Comparison of ENCODE assay signal across 27 cellular contexts in the genomic region with DNA sequence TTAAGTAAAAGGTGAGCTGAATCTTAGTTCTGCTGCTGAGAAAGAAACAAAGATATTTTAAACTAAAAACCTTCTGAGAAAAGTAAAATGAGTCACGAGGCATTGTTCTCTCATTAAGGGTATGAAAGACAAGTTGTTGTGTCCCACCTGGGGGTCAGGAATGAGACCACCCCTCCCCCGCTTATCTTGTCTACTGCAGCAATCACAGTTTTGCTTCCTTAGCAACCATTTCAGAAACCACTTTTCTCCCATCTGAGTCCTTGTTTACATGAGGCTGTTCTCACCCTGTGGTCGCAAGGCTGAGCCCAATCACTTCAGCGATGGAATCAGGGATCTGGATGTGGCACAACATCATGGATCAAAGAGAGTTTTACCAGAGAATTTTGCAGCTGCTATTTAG.
DNase-seq lines count a peak whose midpoint lies in the region; ATAC-seq and TF ChIP-seq lines count a peak whose summit lies in the region.
"Had no signal": no experiment of that assay in that cellular context is flagged by ENCODE, and none has a peak within 500 bp of the region (broad histone marks: within the 10 kb centered on the region; RNA-seq: fewer than 3 reads in every experiment).

No MANE protein-coding gene starts in this region.

- H4K12ac ChIP-seq in trophoblast cell (ENCODE audit: low read depth, low read length): peak overlapping the region; percentile 7

- POLR2A ChIA-PET in IMR-90 (lab: Charles Lee; ENCODE audit: unreplicated experiment) (no interaction called here), RWPE1 (lab: Yijun Ruan, JAX; ENCODE audit: low non-redundant PET) (no interaction called here)

- in situ Hi-C loops in IMR-90 (cut with MboI; ENCODE audit: low sequenced_read_pairs): no loop called here

- BruUV-seq in IMR-90 (replicated peaks; lab: Mats Ljungman, UMichigan): no TSS peak

- no peaks in the 10 kb centered on the region for H3K79me2 ChIP-seq in trophoblast cell (ENCODE audit: control insufficient read depth, insufficient read depth, low read length, poor library complexity)

- no peak for TF ChIP-seq RAD21 in IMR-90 (IDR thresholded peaks at IDR 0.05; ENCODE audit: low read length)

- H2BK120ac ChIP-seq in IMR-90 (ENCODE audit: low read depth, low read length) (no peak overlapping the region), trophoblast cell (ENCODE audit: insufficient read depth, low read length, poor library complexity) (no peak overlapping the region)

- H3K27ac ChIP-seq in IMR-90 (ENCODE audit: insufficient read depth, low read length) (no peak overlapping the region), endodermal cell (ENCODE audit: low read depth, low read length) (peak overlapping the region; percentile 24), trophoblast cell (ENCODE audit: low read depth, low read length) (no peak overlapping the region), RWPE1 (no peak overlapping the region)
- H3K27ac ChIP-seq: adrenal gland, SK-N-MC, tibial artery had no signal

- no peak overlapping the region for H2AK9ac ChIP-seq in IMR-90 (replicated peaks; ENCODE audit: low read depth, low read length, poor library complexity)

- peaks cover 16% of the 10 kb centered on the region for H3K4me1 Mint-ChIP-seq in endodermal cell
- H3K4me1 Mint-ChIP-seq: activated naive CD4-positive, alpha-beta T cell treated with anti-CD3 and anti-CD28 coated beads, Interleukin-2, amount 10 ng/mL, durations not matched to agents 7 days and 5 days had no signal

- no peak overlapping the region for H3K9ac ChIP-seq in IMR-90 (ENCODE audit: low read depth, low read length)
- H3K9ac ChIP-seq in endodermal cell (ENCODE audit: extremely low read depth, low read length, poor library complexity, severe bottlenecking): peak overlapping the region; percentile 44
- H3K9ac ChIP-seq in trophoblast cell (ENCODE audit: low read length): no peak overlapping the region

- H3K36me3 ChIP-seq in IMR-90 (ENCODE audit: control insufficient read depth, insufficient read depth, low read length) (no peaks in the 10 kb centered on the region), endodermal cell (ENCODE audit: control insufficient read depth, insufficient read depth, low read length) (no peaks in the 10 kb centered on the region), trophoblast cell (ENCODE audit: control insufficient read depth in 1 of 2, insufficient read depth in 2 of 2, low read length in 2 of 2) (no peaks in the 10 kb centered on the region)
- H3K36me3 ChIP-seq: adrenal gland, HAP-1, tibial artery had no signal

- no peaks in the 10 kb centered on the region for H3K9me1 ChIP-seq in IMR-90 (ENCODE audit: insufficient read depth, low read length)

- H3K56ac ChIP-seq in IMR-90 (ENCODE audit: extremely low read depth, insufficient read depth, low read length): no peak overlapping the region

- TF ChIP-seq CTCF in IMR-90 (conservative IDR thresholded peaks at IDR 0.05; ENCODE audit: low read depth, low read length) (no peak), endodermal cell (conservative IDR thresholded peaks at IDR 0.05) (no peak), RWPE1 (conservative IDR thresholded peaks at IDR 0.05; ENCODE audit: low read depth) (no peak)

- H3K9me3 ChIP-seq in IMR-90 (ENCODE audit: control insufficient read depth, insufficient read depth, low read length) (no peaks in the 10 kb centered on the region), endodermal cell (ENCODE audit: control insufficient read depth, low read length) (peaks cover 25% of the 10 kb centered on the region), trophoblast cell (ENCODE audit: insufficient read depth, low read depth, low read length) (no peaks in the 10 kb centered on the region)
- H3K9me3 ChIP-seq: adrenal gland, HAP-1, tibial artery had no signal

- H4K5ac ChIP-seq in IMR-90 (ENCODE audit: low read depth, low read length): no peak overlapping the region

- H3K4ac ChIP-seq in IMR-90 (ENCODE audit: low read depth, low read length) (no peak overlapping the region), trophoblast cell (ENCODE audit: low read depth, low read length) (no peak overlapping the region)

- H4K91ac ChIP-seq in IMR-90 (ENCODE audit: insufficient read depth, low read depth, low read length) (no peak overlapping the region), trophoblast cell (ENCODE audit: low read depth, low read length) (no peak overlapping the region)

- intact Hi-C loops in IMR-90 (cut with micrococcal nuclease): no loop called here

- H3K4me2 ChIP-seq in IMR-90 (ENCODE audit: low read depth, low read length): no peak overlapping the region; the same call in 1 of the 2 replicates
- H3K4me2 ChIP-seq in trophoblast cell (ENCODE audit: low read length): no peak overlapping the region

- H3K4me3 Mint-ChIP-seq in endodermal cell: no peak overlapping the region
- H3K4me3 Mint-ChIP-seq: activated CD4-positive, alpha-beta memory T cell treated with anti-CD3 and anti-CD28 coated beads for 36 hours; activated naive CD4-positive, alpha-beta T cell treated with anti-CD3 and anti-CD28 coated beads, Interleukin-2, amount 10 ng/mL, durations not matched to agents 7 days and 5 days; nephron; T-helper 1 cell treated with Interleukin-12 subunit alpha and Interleukin-12 subunit beta and Interleukin-4 antibody, amounts not matched to agents 30 μg/mL and 1 μg/mL, for 36 hours had no signal

- H2BK15ac ChIP-seq in IMR-90 (ENCODE audit: low read depth, low read length): no peak overlapping the region

- H3K4me3 ChIP-seq in IMR-90 (ENCODE audit: insufficient read depth, low read depth, low read length) (no peak overlapping the region), endodermal cell (ENCODE audit: low read length) (peak overlapping the region; percentile 66), trophoblast cell (ENCODE audit: low read depth, low read length) (no peak overlapping the region)
- H3K4me3 ChIP-seq: adrenal gland, HAP-1, SK-N-MC, tibial artery had no signal

- H3K27me3 Mint-ChIP-seq in endodermal cell (ENCODE audit: insufficient read depth): no peaks in the 10 kb centered on the region
- H3K27me3 Mint-ChIP-seq: activated CD4-positive, alpha-beta memory T cell treated with anti-CD3 and anti-CD28 coated beads for 36 hours; activated naive CD4-positive, alpha-beta T cell treated with anti-CD3 and anti-CD28 coated beads, Interleukin-2, amount 10 ng/mL, durations not matched to agents 7 days and 5 days had no signal

- H2BK5ac ChIP-seq in IMR-90 (ENCODE audit: low read depth, low read length, poor library complexity, severe bottlenecking) (no peak overlapping the region), trophoblast cell (ENCODE audit: low read depth, low read length, poor library complexity) (no peak overlapping the region)

- CTCF ChIA-PET in IMR-90 (lab: Yijun Ruan, JAX) (no interaction called here), RWPE1 (lab: Yijun Ruan, JAX) (no interaction called here)

- H2AFZ ChIP-seq in IMR-90 (replicated peaks; ENCODE audit: low read length, poor library complexity) (no peak overlapping the region), trophoblast cell (ENCODE audit: insufficient read depth, low read length, poor library complexity) (no peak overlapping the region)

- H3K27me3 ChIP-seq in IMR-90 (ENCODE audit: control insufficient read depth, insufficient read depth, low read length) (no peaks in the 10 kb centered on the region), endodermal cell (ENCODE audit: control insufficient read depth, insufficient read depth, low read length, poor library complexity, severe bottlenecking) (no peaks in the 10 kb centered on the region), trophoblast cell (ENCODE audit: insufficient read depth, low read length) (no peaks in the 10 kb centered on the region)
- H3K27me3 ChIP-seq: adrenal gland, tibial artery had no signal

- H3K14ac ChIP-seq in IMR-90 (replicated peaks; ENCODE audit: low read depth, low read length): no peak overlapping the region
- H3K14ac ChIP-seq in trophoblast cell (ENCODE audit: low read length): no peak overlapping the region

- peaks cover 9% of the 10 kb centered on the region for H3K36me3 Mint-ChIP-seq in endodermal cell (ENCODE audit: low read depth)
- H3K36me3 Mint-ChIP-seq: activated CD4-positive, alpha-beta memory T cell treated with anti-CD3 and anti-CD28 coated beads for 36 hours; activated naive CD4-positive, alpha-beta T cell treated with anti-CD3 and anti-CD28 coated beads, Interleukin-2, amount 10 ng/mL, durations not matched to agents 7 days and 5 days had no signal

- H3K4me1 ChIP-seq in IMR-90 (ENCODE audit: control insufficient read depth, insufficient read depth, low read length) (no peaks in the 10 kb centered on the region), endodermal cell (ENCODE audit: control insufficient read depth, insufficient read depth, low read length) (peaks cover 12% of the 10 kb centered on the region), trophoblast cell (ENCODE audit: control insufficient read depth in 1 of 2, insufficient read depth in 2 of 2, low read length in 2 of 2) (no peaks in the 10 kb centered on the region)
- H3K4me1 ChIP-seq: adrenal gland, HAP-1, tibial artery had no signal

- DNase-seq in ELF-1 (ENCODE audit: low read depth, low spot score) (peak; percentile 55), IMR-90 (no peak), endodermal cell (peak; percentile 77), trophoblast cell (no peak), RWPE1 (ENCODE audit: low spot score) (no peak), RKO (ENCODE audit: low spot score) (no peak), NCI-H1092 treated with DMSO at 0.1 percent for 48 hours (lab: John Stamatoyannopoulos, UW) (no peak)
- DNase-seq: activated CD4-positive, alpha-beta memory T cell treated with anti-CD3 and anti-CD28 coated beads for 36 hours; activated CD4-positive, CD25-positive, alpha-beta regulatory T cell treated with anti-CD3 and anti-CD28 coated beads, Interleukin-2, amount 50 U/mL, for 72 hours; activated CD8-positive, alpha-beta memory T cell treated with anti-CD3 and anti-CD28 coated beads, Interleukin-2, amount 50 U/mL, for 4 hours; activated naive CD4-positive, alpha-beta T cell treated with anti-CD3 and anti-CD28 coated beads, Interleukin-2, amount 10 ng/mL, durations not matched to agents 7 days and 5 days; adrenal gland; central memory CD4-positive, alpha-beta T cell; cortex of kidney; effector memory CD4-positive, alpha-beta T cell; erythroblast; Kasumi-1; NCI-H1436; NCI-H2107; NCI-H446 treated with DMSO at 0.1 percent for 48 hours; OCI-M1; stimulated activated CD4-positive, alpha-beta T cell treated with anti-CD3 and anti-CD28 coated beads, Interleukin-4, amount 100 ng/mL, for 24 hours; tibial artery had no signal

- peak overlapping the region; percentile 88 for H3K27ac Mint-ChIP-seq in endodermal cell
- H3K27ac Mint-ChIP-seq: activated CD4-positive, alpha-beta memory T cell treated with anti-CD3 and anti-CD28 coated beads for 36 hours; activated naive CD4-positive, alpha-beta T cell treated with anti-CD3 and anti-CD28 coated beads, Interleukin-2, amount 10 ng/mL, durations not matched to agents 7 days and 5 days; nephron; T-helper 1 cell treated with Interleukin-12 subunit alpha and Interleukin-12 subunit beta and Interleukin-4 antibody, amounts not matched to agents 30 μg/mL and 1 μg/mL, for 36 hours had no signal

- ATAC-seq in IMR-90 (ENCODE audit: low read depth): no peak

- H3K9me3 Mint-ChIP-seq in endodermal cell: peaks cover 37% of the 10 kb centered on the region
- H3K9me3 Mint-ChIP-seq: nephron had no signal

- 0% methylated on average over 1 of the region's 4 CpGs; no CpG with 5 or more reads in 1 of the 2 experiments for WGBS in IMR-90 (ENCODE audit: extremely low coverage in 2 of 2, insufficient read length in 1 of 2), 2 experiments
- WGBS in endodermal cell (ENCODE audit: insufficient coverage in 1 of 2, insufficient read length in 1 of 2), 2 experiments: 81% methylated on average over 3 to 4 of the region's 4 CpGs
- WGBS in trophoblast cell (ENCODE audit: extremely low coverage, insufficient coverage, insufficient read length): no CpG with 5 or more reads among the region's 4 CpGs

- dilution Hi-C loops in IMR-90 (cut with HindIII; ENCODE audit: low sequenced_read_pairs, unreplicated experiment): no loop called here

- H3K18ac ChIP-seq in IMR-90 (ENCODE audit: low read depth, low read length) (peak overlapping the region; percentile 52; the same call in 1 of the 2 replicates), trophoblast cell (ENCODE audit: low read length) (no peak overlapping the region)

- H3K23ac ChIP-seq in IMR-90 (ENCODE audit: low read depth, low read length) (no peak overlapping the region), trophoblast cell (ENCODE audit: low read length) (no peak overlapping the region)

- H2AK5ac ChIP-seq in IMR-90 (ENCODE audit: low read depth, low read length) (no peak overlapping the region), trophoblast cell (ENCODE audit: low read length) (no peak overlapping the region)

- H4K8ac ChIP-seq in IMR-90 (ENCODE audit: low read depth in 2 of 2, low read length in 2 of 2) (no peak overlapping the region), trophoblast cell (ENCODE audit: low read depth, low read length) (no peak overlapping the region)

- H3K79me1 ChIP-seq in IMR-90 (ENCODE audit: low read depth in 1 of 2, low read length in 2 of 2) (no peaks in the 10 kb centered on the region), trophoblast cell (ENCODE audit: low read length) (no peaks in the 10 kb centered on the region)

- H4K20me1 ChIP-seq in IMR-90 (ENCODE audit: insufficient read depth, low read length): no peaks in the 10 kb centered on the region

- no peak overlapping the region for H2BK20ac ChIP-seq in IMR-90 (ENCODE audit: low read depth, low read length)

- no peak for TF ChIP-seq POLR2A in IMR-90 (IDR thresholded peaks at IDR 0.05; ENCODE audit: low read depth, low read length)

- H2BK12ac ChIP-seq in trophoblast cell (ENCODE audit: low read length): no peak overlapping the region

Comparison
In these comparisons a context has a peak if more than half of its experiments do, and no peak if none do; other contexts are left out.
1. DNase-seq: peak in ELF-1 (single experiment) and endodermal cell (single experiment); none in IMR-90 (single experiment), trophoblast cell (0 of 2), RWPE1 (single experiment), RKO (single experiment) and NCI-H1092 treated with DMSO at 0.1 percent for 48 hours (single experiment).